8 cellular contexts compared by ENCODE assay signal in the genomic region with DNA sequence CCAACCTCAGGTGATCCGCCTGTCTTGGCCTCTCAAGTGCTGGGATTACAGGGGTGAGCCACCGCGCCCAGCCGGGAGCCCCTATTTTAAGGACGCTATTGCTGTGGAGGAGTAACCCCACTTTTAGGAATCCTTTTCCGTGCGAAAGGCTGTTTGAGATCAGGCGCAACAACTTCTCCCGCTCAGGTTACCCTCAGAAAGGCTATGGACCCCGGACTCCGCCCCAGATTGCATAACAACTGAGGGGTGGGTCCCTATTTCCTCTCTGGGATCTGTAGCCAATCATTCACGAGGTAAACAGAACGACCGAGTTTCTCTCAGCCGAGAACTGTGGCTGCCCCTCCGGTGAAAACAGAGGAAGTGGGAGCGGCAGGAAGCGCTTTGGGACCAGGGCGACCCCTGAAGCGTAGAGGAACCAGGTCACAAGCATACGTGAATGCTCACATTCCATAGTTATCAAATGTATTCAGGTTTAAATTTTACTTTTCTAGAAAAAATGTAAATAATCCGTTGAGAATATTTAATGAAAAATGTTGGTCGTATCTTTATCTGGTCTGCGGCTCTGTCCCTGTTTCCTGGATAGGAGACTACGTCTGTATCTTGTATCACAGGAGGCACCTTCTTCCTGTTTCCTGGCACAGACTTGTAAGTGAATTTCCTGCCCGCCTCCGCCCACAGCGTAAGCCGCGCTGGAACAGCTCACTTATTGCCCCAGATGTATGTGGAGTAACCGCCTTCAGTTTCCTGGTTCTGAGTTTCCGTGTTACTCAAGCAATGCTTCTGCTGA. TPM values are rescaled to one million over a fixed set of nuclear protein-coding genes. Genes with fewer than 3 reads are reported as not detected.
A peak's percentile ranks its signal among the peaks of the same experiment; 100 is the strongest.
DNase-seq lines count a peak whose midpoint lies in the region; ATAC-seq and TF ChIP-seq lines count a peak whose summit lies in the region.

No MANE protein-coding gene starts in this region.

- CTCF ChIA-PET in PC-3 (lab: Charles Lee), result interaction anchor here (0.6 kb wide), 2 partner anchors 20 to 188 kb away, joined by 3 read pairs; no protein-coding TSS in a partner anchor

- H3K4me3 ChIP-seq in PC-3 (ENCODE audit: low read length), result peak overlapping the region; percentile 64
- peak overlapping the region; percentile 55 for H3K4me3 ChIP-seq in epithelial cell of proximal tubule (ENCODE audit: low read depth, low read length)

- POLR2A ChIA-PET in PC-3 (lab: Charles Lee; ENCODE audit: unreplicated experiment), result interaction anchor here (0.6 to 0.7 kb wide), 2 partner anchors 29 to 99 kb away, joined by 7 to 11 read pairs; no protein-coding TSS in a partner anchor

- peak; percentile 100 for DNase-seq in AML-193 (lab: John Stamatoyannopoulos, UW)
- peak; percentile 87 for DNase-seq in PC-3
- DNase-seq in activated T-cell treated with anti-CD3 and anti-CD28 coated beads, Interleukin-2, amount 50 U/mL, for 24 hours, result peak; percentile 88
- peak; percentile 64 for DNase-seq in epithelial cell of proximal tubule (ENCODE audit: low read depth)
- peak; percentile 39 for DNase-seq in middle frontal gyrus (ENCODE audit: extremely low spot score, low spot score)
- peak; percentile 76 to 79 for DNase-seq in stimulated activated CD8-positive, alpha-beta memory T cell treated with anti-CD3 and anti-CD28 coated beads, Interleukin-2, amount 100 ng/mL, for 1 hour (ENCODE audit: low read depth in 2 of 2)

- peak overlapping the region; percentile 81 for H3K4me3 Mint-ChIP-seq in activated T-cell treated with anti-CD3 and anti-CD28 coated beads, Interleukin-2, amount 50 U/mL, for 24 hours

- H3K36me3 ChIP-seq in PC-3 (ENCODE audit: low read depth, low read length), result no peaks in the 10 kb centered on the region

- peaks cover 18% of the 10 kb centered on the region for H3K4me1 ChIP-seq in PC-3 (ENCODE audit: insufficient read depth, low read length)

- no peaks in the 10 kb centered on the region for H3K79me2 ChIP-seq in PC-3 (ENCODE audit: low read length)

- peak overlapping the region; percentile 85 for H3K4me2 ChIP-seq in PC-3 (ENCODE audit: low read length)

- H3K27ac Mint-ChIP-seq in activated T-cell treated with anti-CD3 and anti-CD28 coated beads, Interleukin-2, amount 50 U/mL, for 24 hours, result peak overlapping the region; percentile 98

- peak overlapping the region; percentile 50 for H3K9ac ChIP-seq in PC-3 (ENCODE audit: low read length)

- H4K20me1 ChIP-seq in PC-3 (ENCODE audit: low read length), result no peaks in the 10 kb centered on the region

- peak overlapping the region; percentile 89 for H2AFZ ChIP-seq in PC-3 (ENCODE audit: low read length)

- TF ChIP-seq CTCF in PC-3 (conservative IDR thresholded peaks at IDR 0.05; ENCODE audit: low read depth, low read length) (no peak), epithelial cell of proximal tubule (conservative IDR thresholded peaks at IDR 0.05; ENCODE audit: low read depth, low read length) (no peak)

- BruUV-seq in PC-3 (replicated peaks; lab: Mats Ljungman, UMichigan), result TSS peak; percentile 95

- no peaks in the 10 kb centered on the region for H3K9me3 ChIP-seq in PC-3 (ENCODE audit: low read length)

- H3K27me3 ChIP-seq in PC-3 (ENCODE audit: low read length), result no peaks in the 10 kb centered on the region

- H3F3A ChIP-seq in PC-3 (ENCODE audit: low read length, unreplicated experiment), result no peaks in the 10 kb centered on the region

- intact Hi-C loops in PC-3 (cut with micrococcal nuclease), result no loop called here

- H3K27me3 Mint-ChIP-seq in activated T-cell treated with anti-CD3 and anti-CD28 coated beads, Interleukin-2, amount 50 U/mL, for 24 hours, result no peaks in the 10 kb centered on the region

- H3K9me2 ChIP-seq in PC-3 (replicated peaks; ENCODE audit: low read length), result no peaks in the 10 kb centered on the region

- peaks cover 68% of the 10 kb centered on the region for H3K4me1 Mint-ChIP-seq in activated T-cell treated with anti-CD3 and anti-CD28 coated beads, Interleukin-2, amount 50 U/mL, for 24 hours (ENCODE audit: low read depth)

- peak; percentile 84 for ATAC-seq in GM19025 (IDR thresholded peaks at IDR 0.05; ENCODE audit: low read depth, unreplicated experiment)
- peak; percentile 75 for ATAC-seq in HG03354 (IDR thresholded peaks at IDR 0.05; ENCODE audit: poor library complexity, severe bottlenecking, unreplicated experiment)
- ATAC-seq in PC-3, result peak; percentile 81

- peak overlapping the region; percentile 75 for H3K27ac ChIP-seq in PC-3 (ENCODE audit: low read length)

- peaks cover 31% of the 10 kb centered on the region for H3K36me3 Mint-ChIP-seq in activated T-cell treated with anti-CD3 and anti-CD28 coated beads, Interleukin-2, amount 50 U/mL, for 24 hours (ENCODE audit: low read depth)

- H3K9me3 Mint-ChIP-seq in activated T-cell treated with anti-CD3 and anti-CD28 coated beads, Interleukin-2, amount 50 U/mL, for 24 hours, result peaks cover 14% of the 10 kb centered on the region

RNA-seq across cellular contexts. Expression of gene HLA-E, which starts 26.9 kb away (rescaled TPM):
- total RNA-seq in PC-3 (2014; rRNA removed) (131 and 161 TPM in 2 replicates), epithelial cell of proximal tubule (56.9 and 93.3 TPM in 2 replicates)

RNA-seq across cellular contexts. Expression of gene GNL1, which starts 40.1 kb away (rescaled TPM):
- total RNA-seq in PC-3 (2014; rRNA removed) (34.7 and 46.7 TPM in 2 replicates), epithelial cell of proximal tubule (46.1 and 46.3 TPM in 2 replicates)

RNA-seq across cellular contexts. Expression of gene PRR3, which starts 40.9 kb away (rescaled TPM):
- 4.8 and 6.1 TPM in 2 replicates for total RNA-seq in PC-3 (2014; rRNA removed)
- 4.6 and 5.2 TPM in 2 replicates for total RNA-seq in epithelial cell of proximal tubule

RNA-seq across cellular contexts. Expression of gene ABCF1, which starts 55.1 kb away (rescaled TPM):
- total RNA-seq in PC-3 (2014; rRNA removed) (67.3 and 77.3 TPM in 2 replicates), epithelial cell of proximal tubule (49.0 and 70.5 TPM in 2 replicates)

Comparison
In these comparisons a context has a peak if more than half of its experiments do, and no peak if none do; other contexts are left out.
1. Peak in every context shown above with its lines: DNase-seq, ATAC-seq, H3K4me3 ChIP-seq and H3K27ac ChIP-seq.
2. DNase-seq: peak in every context shown above with its lines; median percentile 100 in AML-193; 88 in activated T-cell treated with anti-CD3 and anti-CD28 coated beads, Interleukin-2, amount 50 U/mL, for 24 hours; 87 in PC-3; 78 in stimulated activated CD8-positive, alpha-beta memory T cell treated with anti-CD3 and anti-CD28 coated beads, Interleukin-2, amount 100 ng/mL, for 1 hour; 64 in epithelial cell of proximal tubule; 39 in middle frontal gyrus.